In genomic region chr10:62810131-62810530, GRCh38 we compare ENCODE assay signal across 15 cellular contexts.
"Had no signal": no experiment of that assay in that cellular context is flagged by ENCODE, and none has a peak within 500 bp of the region (broad histone marks: within the 10 kb centered on the region; RNA-seq: fewer than 3 reads in every experiment).

No MANE protein-coding gene starts in this region.

- H3K4me3 ChIP-seq: esophagus muscularis mucosa, gastroesophageal sphincter, heart left ventricle, left lung had no signal

- H3K9me3 ChIP-seq: esophagus muscularis mucosa, gastroesophageal sphincter, heart left ventricle, left lung had no signal

- H3K9me3 Mint-ChIP-seq: activated naive CD4-positive, alpha-beta T cell treated with anti-CD3 and anti-CD28 coated beads for 36 hours had no signal

- H3K27ac ChIP-seq: esophagus muscularis mucosa, gastroesophageal sphincter, heart left ventricle, left lung had no signal

- H3K4me3 Mint-ChIP-seq: activated naive CD4-positive, alpha-beta T cell treated with anti-CD3 and anti-CD28 coated beads for 36 hours had no signal

- DNase-seq: activated CD4-positive, alpha-beta T cell treated with anti-CD3 and anti-CD28 coated beads, Interleukin-2, amount 50 U/mL, for 4 hours; activated CD4-positive, CD25-positive, alpha-beta regulatory T cell treated with anti-CD3 and anti-CD28 coated beads, Interleukin-2, amount 50 U/mL, for 72 hours; activated naive CD4-positive, alpha-beta T cell treated with anti-CD3 and anti-CD28 coated beads for 36 hours; amniotic stem cell; dermis blood vessel endothelial cell; effector memory CD4-positive, alpha-beta T cell; heart left ventricle; left lung; midbrain; retina; stimulated activated CD4-positive, alpha-beta T cell treated with anti-CD3 and anti-CD28 coated beads, Interleukin-15, amount 100 ng/mL, for 24 hours; stimulated activated CD4-positive, alpha-beta T cell treated with anti-CD3 and anti-CD28 coated beads, Interleukin-2, amount 100 ng/mL, for 48 hours had no signal

- ATAC-seq: gastroesophageal sphincter, heart left ventricle, left lung had no signal

- FAIRE-seq: endothelial cell of umbilical vein had no signal
